Comparison of ENCODE assay signal across 8 cellular contexts in genomic region chrX:64394874-64395567, GRCh38. TPM values are rescaled to one million over a fixed set of nuclear protein-coding genes. Genes with fewer than 3 reads are reported as not detected.
DNase-seq lines count a peak whose midpoint lies in the region; ATAC-seq and TF ChIP-seq lines count a peak whose summit lies in the region.

MTMR8 (minus strand) TSS chrX:64395452; CDS start chrX:64395363, 89 bp downstream.

- H3K9me3 ChIP-seq in CD8-positive, alpha-beta memory T cell (ENCODE audit: low read length), result no peaks in the 10 kb centered on the region
- H3K9me3 ChIP-seq in HUES48 (ENCODE audit: control insufficient read depth, insufficient read depth, low read length) (peaks cover 34% of the 10 kb centered on the region), transverse colon (no peaks in the 10 kb centered on the region)

- H3K27me3 ChIP-seq in CD8-positive, alpha-beta memory T cell (ENCODE audit: insufficient read depth, low read length, poor library complexity, severe bottlenecking), result no peaks in the 10 kb centered on the region
- no peaks in the 10 kb centered on the region for H3K27me3 ChIP-seq in HUES48 (ENCODE audit: control insufficient read depth, insufficient read depth, low read length)
- no peaks in the 10 kb centered on the region for H3K27me3 ChIP-seq in transverse colon

- no peaks in the 10 kb centered on the region for H3K36me3 ChIP-seq in CD8-positive, alpha-beta memory T cell (ENCODE audit: insufficient read depth, low read length)
- H3K36me3 ChIP-seq in HUES48 (ENCODE audit: control insufficient read depth, insufficient read depth, low read length), result no peaks in the 10 kb centered on the region
- no peaks in the 10 kb centered on the region for H3K36me3 ChIP-seq in transverse colon

- TF ChIP-seq CTCF in transverse colon (IDR thresholded peaks at IDR 0.05), result no peak

- peaks cover 35 to 57% (median 57%) of the 10 kb centered on the region in 3 donors for H3K4me1 Mint-ChIP-seq in CD8-positive, alpha-beta memory T cell
- H3K4me1 Mint-ChIP-seq in activated naive CD4-positive, alpha-beta T cell treated with anti-CD3 and anti-CD28 coated beads for 36 hours (ENCODE audit: low read depth), result peaks cover 17% of the 10 kb centered on the region

- 39% methylated on average over 40 of the region's 40 CpGs; no CpG with 5 or more reads in 1 of the 2 donors for WGBS in transverse colon (ENCODE audit: low coverage in 1 of 2), 2 donors

- peak within 1 kb of the TSS; percentile 68 for H3K4me3 ChIP-seq in CD8-positive, alpha-beta memory T cell (ENCODE audit: low read length)
- H3K4me3 ChIP-seq in HUES48 (ENCODE audit: low read depth, low read length) (peak within 1 kb of the TSS; percentile 67), transverse colon (peak within 1 kb of the TSS; percentile 49 to 70 (median 58))

- POLR2A ChIA-PET in CD8-positive, alpha-beta memory T cell (lab: Charles Lee), result interaction anchor here (1.3 kb wide), 1 partner anchor 640 kb away, joined by 4 read pairs; no protein-coding TSS in a partner anchor

- CTCF ChIA-PET in CD8-positive, alpha-beta memory T cell (lab: Charles Lee), result no interaction called here
- CTCF ChIA-PET in activated naive CD4-positive, alpha-beta T cell treated with anti-CD3 and anti-CD28 coated beads for 36 hours (lab: Charles Lee), result interaction anchor here (0.5 to 1.0 kb wide), 2 partner anchors 33 to 62 kb away, joined by 3 read pairs; no protein-coding TSS in a partner anchor

- no peak for TF ChIP-seq EP300 in transverse colon (IDR thresholded peaks at IDR 0.05; ENCODE audit: low read depth)

- intact Hi-C loops in activated naive CD4-positive, alpha-beta T cell treated with anti-CD3 and anti-CD28 coated beads for 36 hours (cut with micrococcal nuclease), result loop anchor here (1.0 to 5.0 kb wide), 4 partner anchors 190 to 1140 kb away; partner anchors contain the start of genes AMER1, LAS1L and ZC4H2
- intact Hi-C loops in left cardiac atrium (cut with DNase I), result no loop called here
- intact Hi-C loops in posterior vena cava (cut with DNase I), result no loop called here
- intact Hi-C loops in transverse colon (cut with DNase I; ENCODE audit: low total_unique reads), result no loop called here

- ATAC-seq in GM21381 (IDR thresholded peaks at IDR 0.05; ENCODE audit: unreplicated experiment), result peak; percentile 94
- peak; percentile 92 to 93 for ATAC-seq in left cardiac atrium

- H3K36me3 Mint-ChIP-seq in CD8-positive, alpha-beta memory T cell, result peaks cover 0 to 9% (median 0%) of the 10 kb centered on the region in 3 donors
- no peaks in the 10 kb centered on the region for H3K36me3 Mint-ChIP-seq in activated naive CD4-positive, alpha-beta T cell treated with anti-CD3 and anti-CD28 coated beads for 36 hours (ENCODE audit: low read depth)

- peaks cover 6% of the 10 kb centered on the region for H3K4me1 ChIP-seq in CD8-positive, alpha-beta memory T cell (ENCODE audit: insufficient read depth, low read length)
- no peaks in the 10 kb centered on the region for H3K4me1 ChIP-seq in HUES48 (ENCODE audit: control insufficient read depth, insufficient read depth, low read length)
- peaks cover 0 to 5% (median 0%) of the 10 kb centered on the region in 4 donors for H3K4me1 ChIP-seq in transverse colon

- H3K9me3 Mint-ChIP-seq in CD8-positive, alpha-beta memory T cell, result no peaks in the 10 kb centered on the region
- H3K9me3 Mint-ChIP-seq in activated naive CD4-positive, alpha-beta T cell treated with anti-CD3 and anti-CD28 coated beads for 36 hours, result no peaks in the 10 kb centered on the region

- DNase-seq in CD8-positive, alpha-beta memory T cell, result peak; percentile 68 to 85 (median 76)
- peak; percentile 88 for DNase-seq in activated naive CD4-positive, alpha-beta T cell treated with anti-CD3 and anti-CD28 coated beads for 36 hours
- DNase-seq in left cardiac atrium (peak; percentile 79), posterior vena cava (ENCODE audit: low spot score) (peak; percentile 91), transverse colon (peak; percentile 83)

- in situ Hi-C loops in transverse colon (cut with MboI; ENCODE audit: low pct_ligation_motif_present in 1 of 4, low pct_unique_long_range_greater_than_20kb in 1 of 4, low sequenced_read_pairs in 3 of 4), result no loop called here

- H3K27ac ChIP-seq in CD8-positive, alpha-beta memory T cell (ENCODE audit: low read depth, low read length), result peak within 1 kb of the TSS; percentile 51
- H3K27ac ChIP-seq in HUES48 (ENCODE audit: low read depth, low read length) (peak within 1 kb of the TSS; percentile 51), transverse colon (peak within 1 kb of the TSS; percentile 63 to 81 (median 70))

- peak within 1 kb of the TSS; percentile 90 to 96 (median 92) for H3K4me3 Mint-ChIP-seq in CD8-positive, alpha-beta memory T cell
- peak within 1 kb of the TSS; percentile 89 for H3K4me3 Mint-ChIP-seq in activated naive CD4-positive, alpha-beta T cell treated with anti-CD3 and anti-CD28 coated beads for 36 hours

- no peak within 1 kb of the TSS for H3K9ac ChIP-seq in HUES48 (ENCODE audit: low read depth, low read length)

- peaks cover 0 to 8% of the 10 kb centered on the region in 2 donors for H3K27me3 Mint-ChIP-seq in CD8-positive, alpha-beta memory T cell
- H3K27me3 Mint-ChIP-seq in activated naive CD4-positive, alpha-beta T cell treated with anti-CD3 and anti-CD28 coated beads for 36 hours (ENCODE audit: low read depth), result no peaks in the 10 kb centered on the region

- H3K27ac Mint-ChIP-seq in CD8-positive, alpha-beta memory T cell, result peak within 1 kb of the TSS; percentile 57 to 96 (median 92)
- H3K27ac Mint-ChIP-seq in activated naive CD4-positive, alpha-beta T cell treated with anti-CD3 and anti-CD28 coated beads for 36 hours, result peak within 1 kb of the TSS; percentile 75

- peak; percentile 47 for TF ChIP-seq POLR2A in Raji (IDR thresholded peaks at IDR 0.05; ENCODE audit: insufficient read depth, low read depth, low read length)
- peak; percentile 37 for TF ChIP-seq POLR2A in transverse colon (IDR thresholded peaks at IDR 0.05)

RNA-seq across cellular contexts. Expression of gene MTMR8, which starts in this region (rescaled TPM):
- total RNA-seq in CD8-positive, alpha-beta memory T cell, result 1 to 10 TPM; 4.7 to 4.9 TPM
- 4.7 TPM for polyA plus RNA-seq in CD8-positive, alpha-beta memory T cell
- total RNA-seq in activated naive CD4-positive, alpha-beta T cell treated with anti-CD3 and anti-CD28 coated beads for 36 hours, result 1 to 10 TPM; 3.5 to 6.4 TPM
- total RNA-seq in left cardiac atrium, result 1 to 10 TPM in 1 of 2 donors, under 1 TPM in 1; 0.77 to 1.1 TPM
- total RNA-seq in posterior vena cava, result 1 to 10 TPM; 4.9 to 5.2 TPM
- 10 to 100 TPM; 11.2 to 20.1 (median 15.2) TPM for total RNA-seq in transverse colon

Comparison
In these comparisons a context has a peak if more than half of its experiments do, and no peak if none do; other contexts are left out.
1. Peak in every context shown above with its lines: DNase-seq, ATAC-seq, H3K4me3 ChIP-seq and H3K27ac ChIP-seq.